In the genomic region with DNA sequence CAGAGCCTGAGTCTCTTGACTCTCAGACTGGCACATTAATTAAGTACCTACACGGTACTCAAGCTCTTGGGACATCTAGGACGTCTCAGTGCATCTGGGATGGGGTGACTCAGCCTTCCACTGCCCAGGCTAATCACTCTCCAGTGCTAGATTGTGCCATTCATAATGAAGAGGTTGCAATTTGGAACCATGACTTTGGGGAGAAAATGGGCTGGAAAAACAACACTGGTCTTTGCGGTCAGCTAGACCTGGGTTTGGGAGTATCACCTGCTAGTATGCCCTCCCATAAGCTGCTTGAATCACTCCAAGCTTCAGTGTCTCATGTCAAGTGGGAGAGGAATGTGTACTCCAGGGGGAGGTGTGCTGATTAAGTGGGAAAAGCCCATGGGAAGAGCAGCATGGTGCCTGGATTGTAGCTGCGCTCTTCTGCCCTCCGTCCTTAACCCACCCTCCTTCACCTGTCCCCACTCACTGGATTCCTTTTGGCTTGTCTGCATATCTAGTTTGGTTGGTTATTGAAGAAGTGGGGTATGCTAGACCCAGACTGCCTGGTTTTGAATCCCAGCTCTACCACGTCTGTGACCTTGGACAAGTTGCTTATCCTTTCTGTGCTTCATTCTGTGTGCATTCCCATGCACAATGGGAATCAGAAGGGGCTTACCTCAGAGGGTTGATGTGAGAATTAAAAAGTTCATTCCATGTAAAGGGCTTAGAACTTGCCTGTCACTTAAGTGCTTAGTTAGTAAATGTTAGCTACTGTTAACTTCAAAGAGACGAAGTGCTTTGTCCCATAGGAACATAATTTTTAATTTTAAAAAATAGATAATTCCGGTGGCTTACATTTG, we compare ENCODE assay signal across 1 cellular context.
TF ChIP-seq lines count a peak whose summit lies in the region.

No MANE protein-coding gene starts in this region.

TF ChIP-seq in GM12878, 131 proteins besides CTCF, POLR2A, EP300 and RAD21:
- TF ChIP-seq GATAD2B (conservative IDR thresholded peaks at IDR 0.05; ENCODE audit: low read depth) (peak; percentile 48; the same call in 1 of the 2 replicates), CHD1 (IDR thresholded peaks at IDR 0.05; ENCODE audit: low read depth, low read length) (no peak), TAF1 (IDR thresholded peaks at IDR 0.05; ENCODE audit: borderline replicate concordance, low read depth, low read length) (no peak)
- TF ChIP-seq, protein P1, sequence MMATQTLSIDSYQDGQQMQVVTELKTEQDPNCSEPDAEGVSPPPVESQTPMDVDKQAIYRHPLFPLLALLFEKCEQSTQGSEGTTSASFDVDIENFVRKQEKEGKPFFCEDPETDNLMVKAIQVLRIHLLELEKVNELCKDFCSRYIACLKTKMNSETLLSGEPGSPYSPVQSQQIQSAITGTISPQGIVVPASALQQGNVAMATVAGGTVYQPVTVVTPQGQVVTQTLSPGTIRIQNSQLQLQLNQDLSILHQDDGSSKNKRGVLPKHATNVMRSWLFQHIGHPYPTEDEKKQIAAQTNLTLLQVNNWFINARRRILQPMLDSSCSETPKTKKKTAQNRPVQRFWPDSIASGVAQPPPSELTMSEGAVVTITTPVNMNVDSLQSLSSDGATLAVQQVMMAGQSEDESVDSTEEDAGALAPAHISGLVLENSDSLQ (IDR thresholded peaks at IDR 0.05): peak; percentile 32; the same call in 1 of the 2 replicates
